Comparison of ENCODE assay signal across 38 cellular contexts in the genomic region with DNA sequence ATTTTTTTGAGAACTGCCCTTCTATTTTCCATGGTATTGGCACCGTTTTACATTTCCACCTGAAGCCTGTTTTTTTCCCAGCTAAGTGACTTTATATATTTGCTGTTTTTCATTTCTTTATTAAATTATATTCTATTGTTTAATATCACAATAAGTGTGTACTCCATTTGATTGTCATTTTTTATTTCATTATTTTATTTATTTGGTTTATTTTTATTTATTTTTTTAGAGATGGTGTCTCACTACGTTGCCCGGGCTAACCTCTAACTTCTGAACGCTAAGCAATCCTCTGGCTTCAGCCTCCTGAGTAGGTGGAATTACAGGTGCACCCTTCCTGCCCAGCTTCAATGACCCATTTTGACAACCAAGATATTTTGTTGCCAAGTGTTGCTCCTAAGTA.
"Had no signal": no experiment of that assay in that cellular context is flagged by ENCODE, and none has a peak within 500 bp of the region (broad histone marks: within the 10 kb centered on the region; RNA-seq: fewer than 3 reads in every experiment).

No MANE protein-coding gene starts in this region.

- H3K36me3 Mint-ChIP-seq: activated naive CD4-positive, alpha-beta T cell treated with anti-CD3 and anti-CD28 coated beads, Interleukin-2, amount 10 ng/mL, durations not matched to agents 7 days and 5 days; activated naive CD4-positive, alpha-beta T cell treated with anti-CD3 and anti-CD28 coated beads, Interleukin-2, amount 50 U/mL, for 24 hours; activated naive CD4-positive, alpha-beta T cell treated with anti-CD3 and anti-CD28 coated beads, Interleukin-2, amount 50 U/mL, for 72 hours; activated naive CD8-positive, alpha-beta T cell; activated naive CD8-positive, alpha-beta T cell treated with anti-CD3 and anti-CD28 coated beads for 36 hours; activated naive CD8-positive, alpha-beta T cell treated with anti-CD3 and anti-CD28 coated beads, Interleukin-2, amount 10 ng/mL, durations not matched to agents 7 days and 5 days; brain had no signal

- ATAC-seq: activated naive CD4-positive, alpha-beta T cell treated with anti-CD3 and anti-CD28 coated beads, Interleukin-2, amount 50 U/mL, for 72 hours; activated naive CD8-positive, alpha-beta T cell treated with anti-CD3 and anti-CD28 coated beads, Interleukin-2, amount 50 U/mL, for 24 hours; activated T-cell treated with anti-CD3 and anti-CD28 coated beads, Interleukin-2, amount 50 U/mL, for 4 hours; activated T-cell treated with anti-CD3 and anti-CD28 coated beads, Interleukin-2, amount 50 U/mL, for 72 hours; activated T-helper 17 cell treated with anti-CD3 and anti-CD28 coated beads, Interleukin-2, amount 50 U/mL, for 72 hours; body of pancreas had no signal

- H3K9me3 ChIP-seq: adrenal gland, ascending aorta, body of pancreas, breast epithelium had no signal

- H3K9me3 Mint-ChIP-seq: activated naive CD4-positive, alpha-beta T cell treated with anti-CD3 and anti-CD28 coated beads for 36 hours; activated naive CD4-positive, alpha-beta T cell treated with anti-CD3 and anti-CD28 coated beads, Interleukin-2, amount 10 ng/mL, durations not matched to agents 7 days and 5 days; activated naive CD4-positive, alpha-beta T cell treated with anti-CD3 and anti-CD28 coated beads, Interleukin-2, amount 50 U/mL, for 24 hours; activated naive CD4-positive, alpha-beta T cell treated with anti-CD3 and anti-CD28 coated beads, Interleukin-2, amount 50 U/mL, for 72 hours; activated naive CD8-positive, alpha-beta T cell treated with anti-CD3 and anti-CD28 coated beads for 36 hours; activated naive CD8-positive, alpha-beta T cell treated with anti-CD3 and anti-CD28 coated beads, Interleukin-2, amount 10 ng/mL, durations not matched to agents 7 days and 5 days; activated naive CD8-positive, alpha-beta T cell treated with anti-CD3 and anti-CD28 coated beads, Interleukin-2, amount 50 U/mL, for 24 hours; activated T-cell treated with anti-CD3 and anti-CD28 coated beads, Interleukin-2, amount 50 U/mL, for 24 hours; activated T-cell treated with anti-CD3 and anti-CD28 coated beads, Interleukin-2, amount 50 U/mL, for 4 hours; activated T-cell treated with anti-CD3 and anti-CD28 coated beads, Interleukin-2, amount 50 U/mL, for 72 hours; activated T-helper 1 cell treated with anti-CD3 and anti-CD28 coated beads, Interleukin-12 subunit alpha, Interleukin-12 subunit beta, Interleukin-2, Interleukin-4 antibody, amounts not matched to agents 30 ng/mL and 10 ng/mL and 1 ng/mL, durations not matched to agents 14 hours and 24 hours and 36 hours; activated T-helper 17 cell treated with anti-CD3 and anti-CD28 coated beads, Interleukin-2, amount 50 U/mL, for 72 hours; activated T-helper 2 cell treated with anti-CD3 and anti-CD28 coated beads, Interferon-gamma antibody, Interleukin-2, Interleukin-4, amounts not matched to agents 10 μg/mL and 5 μg/mL and 100 μg/mL, durations not matched to agents 14 hours and 24 hours and 36 hours; brain; central memory CD8-positive, alpha-beta T cell had no signal

- H3K27me3 ChIP-seq: adrenal gland, ascending aorta, body of pancreas, brain microvascular endothelial cell, breast epithelium, cardiac muscle cell had no signal

- H3K27ac ChIP-seq: adrenal gland, ascending aorta, body of pancreas, brain microvascular endothelial cell, breast epithelium, cardiac muscle cell had no signal

- H3K27me3 Mint-ChIP-seq: activated naive CD4-positive, alpha-beta T cell treated with anti-CD3 and anti-CD28 coated beads, Interleukin-2, amount 10 ng/mL, durations not matched to agents 7 days and 5 days; activated naive CD8-positive, alpha-beta T cell treated with anti-CD3 and anti-CD28 coated beads for 36 hours; activated naive CD8-positive, alpha-beta T cell treated with anti-CD3 and anti-CD28 coated beads, Interleukin-2, amount 50 U/mL, for 24 hours; central memory CD8-positive, alpha-beta T cell had no signal

- H3K4me3 Mint-ChIP-seq: activated naive CD4-positive, alpha-beta T cell treated with anti-CD3 and anti-CD28 coated beads for 36 hours; activated naive CD4-positive, alpha-beta T cell treated with anti-CD3 and anti-CD28 coated beads, Interleukin-2, amount 10 ng/mL, durations not matched to agents 7 days and 5 days; activated naive CD4-positive, alpha-beta T cell treated with anti-CD3 and anti-CD28 coated beads, Interleukin-2, amount 50 U/mL, for 24 hours; activated naive CD8-positive, alpha-beta T cell; activated naive CD8-positive, alpha-beta T cell treated with anti-CD3 and anti-CD28 coated beads for 36 hours; activated naive CD8-positive, alpha-beta T cell treated with anti-CD3 and anti-CD28 coated beads, Interleukin-2, amount 10 ng/mL, durations not matched to agents 7 days and 5 days; activated naive CD8-positive, alpha-beta T cell treated with anti-CD3 and anti-CD28 coated beads, Interleukin-2, amount 50 U/mL, for 24 hours; activated T-cell treated with anti-CD3 and anti-CD28 coated beads, Interleukin-2, amount 50 U/mL, for 24 hours; activated T-cell treated with anti-CD3 and anti-CD28 coated beads, Interleukin-2, amount 50 U/mL, for 4 hours; activated T-cell treated with anti-CD3 and anti-CD28 coated beads, Interleukin-2, amount 50 U/mL, for 72 hours; activated T-helper 1 cell treated with anti-CD3 and anti-CD28 coated beads, Interleukin-12 subunit alpha, Interleukin-12 subunit beta, Interleukin-2, Interleukin-4 antibody, amounts not matched to agents 30 ng/mL and 10 ng/mL and 1 ng/mL, durations not matched to agents 14 hours and 24 hours and 36 hours; activated T-helper 17 cell treated with anti-CD3 and anti-CD28 coated beads, Interleukin-2, amount 50 U/mL, for 72 hours; brain; central memory CD8-positive, alpha-beta T cell had no signal

- H3K27ac Mint-ChIP-seq: activated naive CD4-positive, alpha-beta T cell treated with anti-CD3 and anti-CD28 coated beads for 36 hours; activated naive CD4-positive, alpha-beta T cell treated with anti-CD3 and anti-CD28 coated beads, Interleukin-2, amount 10 ng/mL, durations not matched to agents 7 days and 5 days; activated naive CD4-positive, alpha-beta T cell treated with anti-CD3 and anti-CD28 coated beads, Interleukin-2, amount 50 U/mL, for 24 hours; activated naive CD4-positive, alpha-beta T cell treated with anti-CD3 and anti-CD28 coated beads, Interleukin-2, amount 50 U/mL, for 72 hours; activated naive CD8-positive, alpha-beta T cell; activated naive CD8-positive, alpha-beta T cell treated with anti-CD3 and anti-CD28 coated beads for 36 hours; activated naive CD8-positive, alpha-beta T cell treated with anti-CD3 and anti-CD28 coated beads, Interleukin-2, amount 10 ng/mL, durations not matched to agents 7 days and 5 days; activated naive CD8-positive, alpha-beta T cell treated with anti-CD3 and anti-CD28 coated beads, Interleukin-2, amount 50 U/mL, for 24 hours; activated T-cell treated with anti-CD3 and anti-CD28 coated beads, Interleukin-2, amount 50 U/mL, for 24 hours; activated T-cell treated with anti-CD3 and anti-CD28 coated beads, Interleukin-2, amount 50 U/mL, for 72 hours; activated T-helper 1 cell treated with anti-CD3 and anti-CD28 coated beads, Interleukin-12 subunit alpha, Interleukin-12 subunit beta, Interleukin-2, Interleukin-4 antibody, amounts not matched to agents 30 ng/mL and 10 ng/mL and 1 ng/mL, durations not matched to agents 14 hours and 24 hours and 36 hours; activated T-helper 17 cell treated with anti-CD3 and anti-CD28 coated beads, Interleukin-2, amount 50 U/mL, for 72 hours; activated T-helper 2 cell treated with anti-CD3 and anti-CD28 coated beads, Interferon-gamma antibody, Interleukin-2, Interleukin-4, amounts not matched to agents 10 μg/mL and 5 μg/mL and 100 μg/mL, durations not matched to agents 14 hours and 24 hours and 36 hours; brain had no signal

- H3K4me1 ChIP-seq: adrenal gland, ascending aorta, body of pancreas, breast epithelium had no signal

- H3K4me1 Mint-ChIP-seq: activated naive CD4-positive, alpha-beta T cell treated with anti-CD3 and anti-CD28 coated beads, Interleukin-2, amount 10 ng/mL, durations not matched to agents 7 days and 5 days had no signal

- DNase-seq: activated effector memory CD4-positive, alpha-beta T cell treated with anti-CD3 and anti-CD28 coated beads, Interleukin-2, amount 50 U/mL, for 16 hours; activated effector memory CD4-positive, alpha-beta T cell treated with Interleukin-2 at 50 U/mL for 16 hours; activated gamma-delta T cell; activated gamma-delta T cell treated with Interleukin-2 at 50 U/mL for 16 hours; activated naive CD4-positive, alpha-beta T cell; activated naive CD4-positive, alpha-beta T cell treated with anti-CD3 and anti-CD28 coated beads for 36 hours; activated naive CD4-positive, alpha-beta T cell treated with anti-CD3 and anti-CD28 coated beads, Interleukin-2, amount 10 ng/mL, durations not matched to agents 7 days and 5 days; activated naive CD4-positive, alpha-beta T cell treated with anti-CD3 and anti-CD28 coated beads, Interleukin-2, amount 50 U/mL, for 16 hours; activated naive CD4-positive, alpha-beta T cell treated with Interleukin-2 at 50 U/mL for 16 hours; activated naive CD8-positive, alpha-beta T cell treated with anti-CD3 and anti-CD28 coated beads for 36 hours; activated naive CD8-positive, alpha-beta T cell treated with anti-CD3 and anti-CD28 coated beads, Interleukin-2, amount 10 ng/mL, durations not matched to agents 7 days and 5 days; activated naive CD8-positive, alpha-beta T cell treated with anti-CD3 and anti-CD28 coated beads, Interleukin-2, amount 50 U/mL, for 24 hours; activated T-cell treated with anti-CD3 and anti-CD28 coated beads, Interleukin-2, amount 50 U/mL, for 1 hour; activated T-cell treated with anti-CD3 and anti-CD28 coated beads, Interleukin-2, amount 50 U/mL, for 24 hours; activated T-cell treated with anti-CD3 and anti-CD28 coated beads, Interleukin-2, amount 50 U/mL, for 4 hours; activated T-cell treated with anti-CD3 and anti-CD28 coated beads, Interleukin-2, amount 50 U/mL, for 48 hours; activated T-cell treated with anti-CD3 and anti-CD28 coated beads, Interleukin-2, amount 50 U/mL, for 72 hours; adrenal gland; amniotic stem cell; amygdala; anterior cingulate cortex; aorta; body of pancreas; brain microvascular endothelial cell; caudate nucleus; central memory CD4-positive, alpha-beta T cell; cerebellar nuclear complex had no signal

- H3K4me3 ChIP-seq: adrenal gland, ascending aorta, body of pancreas, breast epithelium, cardiac muscle cell had no signal

- H3K36me3 ChIP-seq: adrenal gland, ascending aorta, brain microvascular endothelial cell, breast epithelium, cardiac muscle cell had no signal
